11 cellular contexts compared by ENCODE assay signal in the genomic region with DNA sequence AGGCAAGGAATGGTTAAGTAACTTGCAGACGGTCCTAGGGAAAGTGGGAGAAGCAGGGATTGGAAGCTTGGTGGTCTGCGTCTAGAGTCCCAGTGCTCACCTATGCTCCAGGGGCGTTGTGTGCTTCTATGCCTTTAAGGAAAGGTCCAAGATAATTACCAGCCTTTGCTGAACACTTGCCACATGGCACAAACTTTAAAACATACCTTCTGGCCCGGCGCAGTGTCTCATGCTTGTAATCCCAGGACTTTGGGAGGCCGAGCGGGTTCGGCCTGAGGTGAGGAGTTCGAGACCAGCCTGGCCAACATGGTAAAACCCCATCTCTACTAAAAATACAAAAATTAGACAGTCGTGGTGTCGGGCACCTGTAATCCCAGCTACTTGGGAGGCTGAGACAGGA. TPM values are rescaled to one million over a fixed set of nuclear protein-coding genes. Genes with fewer than 3 reads are reported as not detected.
DNase-seq lines count a peak whose midpoint lies in the region; ATAC-seq and TF ChIP-seq lines count a peak whose summit lies in the region.
"Had no signal": no experiment of that assay in that cellular context is flagged by ENCODE, and none has a peak within 500 bp of the region (broad histone marks: within the 10 kb centered on the region; RNA-seq: fewer than 3 reads in every experiment).

No MANE protein-coding gene starts in this region.

- ATAC-seq in Right ventricle myocardium superior (ENCODE audit: poor library complexity) (no peak), upper lobe of left lung (ENCODE audit: low FRiP score in 2 of 2) (no peak), GM18498 (IDR thresholded peaks at IDR 0.05; ENCODE audit: unreplicated experiment) (no peak)

- H3K4me1 ChIP-seq in right atrium auricular region: peaks cover 0 to 74% of the 10 kb centered on the region in 2 donors
- H3K4me1 ChIP-seq in muscle layer of duodenum (ENCODE audit: control insufficient read depth in 1 of 2, insufficient read depth in 2 of 2, low read length in 2 of 2): peaks cover 20 to 54% of the 10 kb centered on the region in 2 donors
- H3K4me1 ChIP-seq in upper lobe of left lung: peaks cover 65 to 84% (median 71%) of the 10 kb centered on the region in 4 donors

- no peaks in the 10 kb centered on the region for H3K27me3 Mint-ChIP-seq in activated T-helper 2 cell treated with anti-CD3 and anti-CD28 coated beads, Interferon-gamma antibody, Interleukin-2, Interleukin-4, amounts not matched to agents 10 μg/mL and 5 μg/mL and 100 μg/mL, durations not matched to agents 14 hours and 24 hours and 36 hours (ENCODE audit: low read depth)

- H3K4me3 ChIP-seq in right atrium auricular region (no peak overlapping the region), muscle layer of duodenum (ENCODE audit: low read depth in 1 of 2, low read length in 2 of 2) (no peak overlapping the region), upper lobe of left lung (peak overlapping the region in 1 of 4 donors; percentile 93)

- no peak overlapping the region for H3K27ac Mint-ChIP-seq in activated T-helper 2 cell treated with anti-CD3 and anti-CD28 coated beads, Interferon-gamma antibody, Interleukin-2, Interleukin-4, amounts not matched to agents 10 μg/mL and 5 μg/mL and 100 μg/mL, durations not matched to agents 14 hours and 24 hours and 36 hours

- no peak for TF ChIP-seq EP300 in upper lobe of left lung (IDR thresholded peaks at IDR 0.05)

- H3K36me3 Mint-ChIP-seq in activated T-helper 2 cell treated with anti-CD3 and anti-CD28 coated beads, Interferon-gamma antibody, Interleukin-2, Interleukin-4, amounts not matched to agents 10 μg/mL and 5 μg/mL and 100 μg/mL, durations not matched to agents 14 hours and 24 hours and 36 hours (ENCODE audit: low read depth): peaks cover 41% of the 10 kb centered on the region

- H3K4me3 Mint-ChIP-seq in activated T-helper 2 cell treated with anti-CD3 and anti-CD28 coated beads, Interferon-gamma antibody, Interleukin-2, Interleukin-4, amounts not matched to agents 10 μg/mL and 5 μg/mL and 100 μg/mL, durations not matched to agents 14 hours and 24 hours and 36 hours (ENCODE audit: low read depth): peak overlapping the region; percentile 13

- no peaks in the 10 kb centered on the region for H3K9me3 Mint-ChIP-seq in activated T-helper 2 cell treated with anti-CD3 and anti-CD28 coated beads, Interferon-gamma antibody, Interleukin-2, Interleukin-4, amounts not matched to agents 10 μg/mL and 5 μg/mL and 100 μg/mL, durations not matched to agents 14 hours and 24 hours and 36 hours

- TF ChIP-seq POLR2A in upper lobe of left lung (IDR thresholded peaks at IDR 0.05): no peak

- intact Hi-C loops in Right ventricle myocardium superior (cut with DNase I): no loop called here
- intact Hi-C loops in activated T-helper 2 cell treated with anti-CD3 and anti-CD28 coated beads, Interferon-gamma antibody, Interleukin-2, Interleukin-4, amounts not matched to agents 10 μg/mL and 5 μg/mL and 100 μg/mL, durations not matched to agents 14 hours and 24 hours and 36 hours (cut with micrococcal nuclease): no loop called here

- TF ChIP-seq CTCF in right atrium auricular region (IDR thresholded peaks at IDR 0.05) (no peak), upper lobe of left lung (IDR thresholded peaks at IDR 0.05) (no peak)

- H3K27me3 ChIP-seq in right atrium auricular region (no peaks in the 10 kb centered on the region), muscle layer of duodenum (ENCODE audit: low read depth, low read length) (no peaks in the 10 kb centered on the region), upper lobe of left lung (no peaks in the 10 kb centered on the region)

- no peak overlapping the region for H3K27ac ChIP-seq in right atrium auricular region
- H3K27ac ChIP-seq in muscle layer of duodenum (ENCODE audit: low read length): peak overlapping the region; percentile 2
- H3K27ac ChIP-seq in upper lobe of left lung: peak overlapping the region in 3 of 4 donors; percentile 95 to 99 (median 98)

- H3K9me3 ChIP-seq in right atrium auricular region: no peaks in the 10 kb centered on the region
- H3K9me3 ChIP-seq in muscle layer of duodenum (ENCODE audit: control insufficient read depth in 1 of 2, low read length in 2 of 2): no peaks in the 10 kb centered on the region
- no peaks in the 10 kb centered on the region for H3K9me3 ChIP-seq in upper lobe of left lung

- DNase-seq in Right ventricle myocardium superior (peak; percentile 39), right atrium auricular region (ENCODE audit: low spot score) (no peak), upper lobe of left lung (no peak), NCI-H1092 treated with DMSO at 0.1 percent for 48 hours (lab: John Stamatoyannopoulos, UW) (no peak), ACHN (no peak)
- DNase-seq in activated T-helper 2 cell treated with anti-CD3 and anti-CD28 coated beads, Interferon-gamma antibody, Interleukin-2, Interleukin-4, amounts not matched to agents 10 μg/mL and 5 μg/mL and 100 μg/mL, durations not matched to agents 14 hours and 24 hours and 36 hours (ENCODE audit: low spot score): no peak
- DNase-seq: activated CD8-positive, alpha-beta memory T cell treated with anti-CD3 and anti-CD28 coated beads, Interleukin-2, amount 50 U/mL, for 4 hours; hippocampal formation; stimulated activated CD4-positive, alpha-beta T cell treated with anti-CD3 and anti-CD28 coated beads, Interleukin-4, amount 100 ng/mL, for 4 hours had no signal

- in situ Hi-C loops in ACHN (cut with HindIII; ENCODE audit: low pct_ligation_motif_present, low pct_unique_long_range_greater_than_20kb, low sequenced_read_pairs): no loop called here

- no peaks in the 10 kb centered on the region for H3K36me3 ChIP-seq in right atrium auricular region
- H3K36me3 ChIP-seq in muscle layer of duodenum (ENCODE audit: control insufficient read depth in 1 of 2, insufficient read depth in 2 of 2, low read length in 2 of 2): peaks cover 4 to 14% of the 10 kb centered on the region in 2 donors
- H3K36me3 ChIP-seq in upper lobe of left lung: peaks cover 0 to 11% (median 0%) of the 10 kb centered on the region in 4 donors

- WGBS in upper lobe of left lung, 2 donors: 71 to 75% methylated on average over 9 to 11 of the region's 11 CpGs

- peaks cover 43% of the 10 kb centered on the region for H3K4me1 Mint-ChIP-seq in activated T-helper 2 cell treated with anti-CD3 and anti-CD28 coated beads, Interferon-gamma antibody, Interleukin-2, Interleukin-4, amounts not matched to agents 10 μg/mL and 5 μg/mL and 100 μg/mL, durations not matched to agents 14 hours and 24 hours and 36 hours (ENCODE audit: low read depth)

RNA-seq across cellular contexts. Expression of gene POLDIP3, which starts 2.3 kb away (rescaled TPM):
- total RNA-seq in Right ventricle myocardium superior (32.1 TPM), right atrium auricular region (10 to 100 TPM; 20.2 to 29.5 TPM), upper lobe of left lung (10 to 100 TPM; 38.0 to 74.5 (median 55.6) TPM)
- total RNA-seq in activated T-helper 2 cell treated with anti-CD3 and anti-CD28 coated beads, Interferon-gamma antibody, Interleukin-2, Interleukin-4, amounts not matched to agents 10 μg/mL and 5 μg/mL and 100 μg/mL, durations not matched to agents 14 hours and 24 hours and 36 hours: 74.7 and 80.7 TPM in 2 replicates

RNA-seq across cellular contexts. Expression of gene ATP5MGL, which starts 28.1 kb away (rescaled TPM):
- total RNA-seq in Right ventricle myocardium superior (0.38 TPM), right atrium auricular region (not detected), upper lobe of left lung (1 to 10 TPM in 1 of 6 donors, under 1 TPM in 2, not detected in 3; 0.44 to 1.2 (median 0.78) TPM)
- total RNA-seq in activated T-helper 2 cell treated with anti-CD3 and anti-CD28 coated beads, Interferon-gamma antibody, Interleukin-2, Interleukin-4, amounts not matched to agents 10 μg/mL and 5 μg/mL and 100 μg/mL, durations not matched to agents 14 hours and 24 hours and 36 hours: 0.71 and 1.2 TPM in 2 replicates

RNA-seq across cellular contexts. Expression of gene CYB5R3, which starts 36.9 kb away (rescaled TPM):
- 216 TPM for total RNA-seq in Right ventricle myocardium superior
- total RNA-seq in right atrium auricular region: 100 to 1,000 TPM; 265 to 288 TPM
- total RNA-seq in activated T-helper 2 cell treated with anti-CD3 and anti-CD28 coated beads, Interferon-gamma antibody, Interleukin-2, Interleukin-4, amounts not matched to agents 10 μg/mL and 5 μg/mL and 100 μg/mL, durations not matched to agents 14 hours and 24 hours and 36 hours: 87.3 and 88.6 TPM in 2 replicates
- total RNA-seq in upper lobe of left lung: 100 to 1,000 TPM in 5 of 6 donors, 10 to 100 TPM in 1; 79.6 to 265 (median 220) TPM

RNA-seq across cellular contexts. Expression of gene SERHL2, which starts 58.6 kb away (rescaled TPM):
- total RNA-seq in Right ventricle myocardium superior: 2.4 TPM
- 1 to 10 TPM; 2.4 to 3.9 TPM for total RNA-seq in right atrium auricular region
- 1.8 and 2.2 TPM in 2 replicates for total RNA-seq in activated T-helper 2 cell treated with anti-CD3 and anti-CD28 coated beads, Interferon-gamma antibody, Interleukin-2, Interleukin-4, amounts not matched to agents 10 μg/mL and 5 μg/mL and 100 μg/mL, durations not matched to agents 14 hours and 24 hours and 36 hours
- total RNA-seq in upper lobe of left lung: 1 to 10 TPM in 5 of 6 donors, not detected in 1; 1.1 to 4.9 (median 2.2) TPM

Comparison
In these comparisons a context has a peak if more than half of its experiments do, and no peak if none do; other contexts are left out.
1. H3K27ac ChIP-seq: peak in muscle layer of duodenum (single experiment) and upper lobe of left lung (3 of 4); none in right atrium auricular region (0 of 2).